30 cellular contexts compared by ENCODE assay signal in genomic region chr2:204850576-204850975, GRCh38.
"Had no signal": no experiment of that assay in that cellular context is flagged by ENCODE, and none has a peak within 500 bp of the region (broad histone marks: within the 10 kb centered on the region; RNA-seq: fewer than 3 reads in every experiment).

No MANE protein-coding gene starts in this region.

- DNase-seq: activated B cell treated with CpG ODN at 0.5 μM for 24 hours; activated CD4-positive, alpha-beta T cell treated with anti-CD3 and anti-CD28 coated beads, Interleukin-2, amount 50 U/mL, for 1 hour; activated CD8-positive, alpha-beta T cell treated with anti-CD3 and anti-CD28 coated beads for 36 hours; activated naive CD8-positive, alpha-beta T cell treated with anti-CD3 and anti-CD28 coated beads, Interleukin-2, amount 50 U/mL, for 24 hours; activated T-cell treated with anti-CD3 and anti-CD28 coated beads, Interleukin-2, amount 50 U/mL, for 4 hours; cerebellar nuclear complex; colonic mucosa; effector CD8-positive, alpha-beta T cell; erythroblast; foreskin melanocyte; heart right ventricle; kidney glomerular epithelial cell; left lung; lower lobe of right lung; mesenchymal stem cell; natural killer cell; occipital lobe; psoas muscle; sigmoid colon; stimulated activated CD4-positive, alpha-beta T cell treated with anti-CD3 and anti-CD28 coated beads, Interleukin-2, amount 100 ng/mL, for 24 hours; stimulated activated naive B cell treated with anti-CD40 and anti-IgM and Interleukin-4, amounts not matched to agents 10 μg/mL and 1 μg/mL and 100 μg/mL, for 72 hours; stomach; T-helper 2 cell; thyroid gland; upper lobe of left lung had no signal

- H3K9me3 ChIP-seq: colonic mucosa, left lung, lower lobe of right lung, psoas muscle, sigmoid colon, stomach, thyroid gland, upper lobe of left lung, vagina had no signal

- H3K4me1 ChIP-seq: colonic mucosa, heart right ventricle, left lung, lower lobe of right lung, neural progenitor cell, parathyroid adenoma, psoas muscle, thyroid gland, upper lobe of left lung, vagina had no signal

- H3K36me3 ChIP-seq: colonic mucosa, heart right ventricle, left lung, lower lobe of right lung, neural progenitor cell, sigmoid colon, stomach, thyroid gland, upper lobe of left lung, vagina had no signal

- H3K4me3 ChIP-seq: colonic mucosa, heart right ventricle, left lung, lower lobe of right lung, neural progenitor cell, psoas muscle, sigmoid colon, smooth muscle cell, stomach, thyroid gland, upper lobe of left lung, vagina had no signal

- H2AFZ ChIP-seq: neural progenitor cell, parathyroid adenoma had no signal

- H3K27me3 ChIP-seq: colonic mucosa, heart right ventricle, left lung, neural progenitor cell, sigmoid colon, stomach, thyroid gland, upper lobe of left lung, vagina had no signal

- H3K9ac ChIP-seq: neural progenitor cell, parathyroid adenoma had no signal

- ATAC-seq: activated CD8-positive, alpha-beta T cell treated with anti-CD3 and anti-CD28 coated beads for 36 hours; activated naive CD8-positive, alpha-beta T cell treated with anti-CD3 and anti-CD28 coated beads, Interleukin-2, amount 50 U/mL, for 24 hours; activated T-cell treated with anti-CD3 and anti-CD28 coated beads, Interleukin-2, amount 50 U/mL, for 4 hours; activated T-helper 17 cell treated with anti-CD3 and anti-CD28 coated beads, Interleukin-2, amount 50 U/mL, for 72 hours; heart right ventricle; left lung; lower lobe of right lung; natural killer cell; psoas muscle; stimulated activated naive B cell treated with anti-CD40 and anti-IgM and Interleukin-4, amounts not matched to agents 10 μg/mL and 1 μg/mL and 100 μg/mL, for 72 hours had no signal

- H3K27ac ChIP-seq: colonic mucosa, heart right ventricle, left lung, lower lobe of right lung, neural progenitor cell, parathyroid adenoma, psoas muscle, sigmoid colon, stomach, thyroid gland, upper lobe of left lung, vagina had no signal

- H3K4me2 ChIP-seq: neural progenitor cell, smooth muscle cell had no signal
